In the genomic region with DNA sequence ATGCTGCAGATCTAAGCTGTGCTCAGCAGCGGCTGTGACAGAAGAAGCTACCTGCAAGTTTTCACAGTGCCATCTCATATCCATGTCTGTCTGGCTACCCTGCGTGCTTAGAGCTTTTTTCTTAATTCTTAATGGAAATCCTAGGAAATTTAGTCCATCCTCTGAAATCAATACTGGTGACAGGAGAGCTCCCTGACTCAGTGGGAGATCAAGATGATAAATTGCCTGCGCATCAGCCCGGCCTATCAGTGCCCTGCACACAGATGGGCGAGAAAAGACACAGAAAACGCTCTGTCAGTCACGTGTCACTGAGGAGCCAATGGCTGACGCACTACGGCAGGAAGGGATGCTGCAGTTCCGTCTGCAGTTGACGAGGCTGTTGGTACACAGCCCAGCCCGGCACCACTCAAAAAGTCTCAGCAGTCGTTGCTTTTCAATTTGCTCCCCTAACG, we compare ENCODE assay signal across 8 cellular contexts.
DNase-seq lines count a peak whose midpoint lies in the region; ATAC-seq and TF ChIP-seq lines count a peak whose summit lies in the region.

No MANE protein-coding gene starts in this region.

- CTCF ChIA-PET in activated CD8-positive, alpha-beta memory T cell treated with anti-CD3 and anti-CD28 coated beads, Interleukin-2, amount 10 ng/mL, durations not matched to agents 7 days and 5 days (lab: Charles Lee): no interaction called here

- peak; percentile 97 for ATAC-seq in GM18508 (IDR thresholded peaks at IDR 0.05; ENCODE audit: insufficient read depth, unreplicated experiment)
- peak; percentile 100 for ATAC-seq in HG03064 (IDR thresholded peaks at IDR 0.05; ENCODE audit: low read depth, unreplicated experiment)
- ATAC-seq in activated CD8-positive, alpha-beta memory T cell treated with anti-CD3 and anti-CD28 coated beads, Interleukin-2, amount 10 ng/mL, durations not matched to agents 7 days and 5 days: peak; percentile 74
- ATAC-seq in stimulated activated naive B cell treated with anti-CD40 and anti-IgM and Interleukin-4, amounts not matched to agents 10 μg/mL and 1 μg/mL and 100 μg/mL, for 72 hours (replicated peaks): peak; percentile 98 to 100

- no peaks in the 10 kb centered on the region for H3K9me3 ChIP-seq in muscle layer of duodenum (ENCODE audit: control insufficient read depth in 1 of 2, low read length in 2 of 2)

- H3K4me3 ChIP-seq in epithelial cell of esophagus (ENCODE audit: low read length): peak overlapping the region; percentile 27
- peak overlapping the region; percentile 52 to 70 for H3K4me3 ChIP-seq in muscle layer of duodenum (ENCODE audit: low read depth in 1 of 2, low read length in 2 of 2)

- no peaks in the 10 kb centered on the region for H3K36me3 Mint-ChIP-seq in activated CD8-positive, alpha-beta memory T cell treated with anti-CD3 and anti-CD28 coated beads, Interleukin-2, amount 10 ng/mL, durations not matched to agents 7 days and 5 days
- H3K36me3 Mint-ChIP-seq in stimulated activated naive B cell treated with anti-CD40 and anti-IgM and Interleukin-4, amounts not matched to agents 10 μg/mL and 1 μg/mL and 100 μg/mL, for 72 hours: no peaks in the 10 kb centered on the region

- peaks cover 7% of the 10 kb centered on the region for H3K9me3 Mint-ChIP-seq in activated CD8-positive, alpha-beta memory T cell treated with anti-CD3 and anti-CD28 coated beads, Interleukin-2, amount 10 ng/mL, durations not matched to agents 7 days and 5 days (ENCODE audit: low read depth)
- peaks cover 0 to 2% of the 10 kb centered on the region in 2 donors for H3K9me3 Mint-ChIP-seq in stimulated activated naive B cell treated with anti-CD40 and anti-IgM and Interleukin-4, amounts not matched to agents 10 μg/mL and 1 μg/mL and 100 μg/mL, for 72 hours

- H3K27ac ChIP-seq in muscle layer of duodenum (ENCODE audit: low read length): no peak overlapping the region

- peak overlapping the region; percentile 52 for H3K4me3 Mint-ChIP-seq in activated CD8-positive, alpha-beta memory T cell treated with anti-CD3 and anti-CD28 coated beads, Interleukin-2, amount 10 ng/mL, durations not matched to agents 7 days and 5 days
- peak overlapping the region; percentile 68 to 78 for H3K4me3 Mint-ChIP-seq in stimulated activated naive B cell treated with anti-CD40 and anti-IgM and Interleukin-4, amounts not matched to agents 10 μg/mL and 1 μg/mL and 100 μg/mL, for 72 hours

- no peak overlapping the region for H3K27ac Mint-ChIP-seq in activated CD8-positive, alpha-beta memory T cell treated with anti-CD3 and anti-CD28 coated beads, Interleukin-2, amount 10 ng/mL, durations not matched to agents 7 days and 5 days
- no peak overlapping the region for H3K27ac Mint-ChIP-seq in stimulated activated naive B cell treated with anti-CD40 and anti-IgM and Interleukin-4, amounts not matched to agents 10 μg/mL and 1 μg/mL and 100 μg/mL, for 72 hours

- H3K4me1 ChIP-seq in muscle layer of duodenum (ENCODE audit: control insufficient read depth in 1 of 2, insufficient read depth in 2 of 2, low read length in 2 of 2): peaks cover 0 to 3% of the 10 kb centered on the region in 2 donors

- no peaks in the 10 kb centered on the region for H3K4me1 Mint-ChIP-seq in activated CD8-positive, alpha-beta memory T cell treated with anti-CD3 and anti-CD28 coated beads, Interleukin-2, amount 10 ng/mL, durations not matched to agents 7 days and 5 days
- no peaks in the 10 kb centered on the region for H3K4me1 Mint-ChIP-seq in stimulated activated naive B cell treated with anti-CD40 and anti-IgM and Interleukin-4, amounts not matched to agents 10 μg/mL and 1 μg/mL and 100 μg/mL, for 72 hours

- no peaks in the 10 kb centered on the region for H3K27me3 Mint-ChIP-seq in activated CD8-positive, alpha-beta memory T cell treated with anti-CD3 and anti-CD28 coated beads, Interleukin-2, amount 10 ng/mL, durations not matched to agents 7 days and 5 days
- no peaks in the 10 kb centered on the region for H3K27me3 Mint-ChIP-seq in stimulated activated naive B cell treated with anti-CD40 and anti-IgM and Interleukin-4, amounts not matched to agents 10 μg/mL and 1 μg/mL and 100 μg/mL, for 72 hours

- TF ChIP-seq CTCF in epithelial cell of esophagus (IDR thresholded peaks at IDR 0.05; ENCODE audit: insufficient read depth, low read depth, low read length, missing control alignments): no peak

- DNase-seq in NCI-H460 (ENCODE audit: extremely low read depth, low read depth) (peak; percentile 58), epithelial cell of esophagus (ENCODE audit: low read depth) (peak; percentile 37), Kasumi-1 (lab: John Stamatoyannopoulos, UW) (no peak)
- peak; percentile 54 for DNase-seq in activated CD8-positive, alpha-beta memory T cell treated with anti-CD3 and anti-CD28 coated beads, Interleukin-2, amount 10 ng/mL, durations not matched to agents 7 days and 5 days
- peak; percentile 26 for DNase-seq in stimulated activated naive B cell treated with anti-CD40 and anti-IgM and Interleukin-4, amounts not matched to agents 10 μg/mL and 1 μg/mL and 100 μg/mL, for 72 hours

- no peaks in the 10 kb centered on the region for H3K36me3 ChIP-seq in muscle layer of duodenum (ENCODE audit: control insufficient read depth in 1 of 2, insufficient read depth in 2 of 2, low read length in 2 of 2)

- no peaks in the 10 kb centered on the region for H3K27me3 ChIP-seq in muscle layer of duodenum (ENCODE audit: low read depth, low read length)

Comparison
In these comparisons a context has a peak if more than half of its experiments do, and no peak if none do; other contexts are left out.
1. DNase-seq: peak in NCI-H460 (single experiment), activated CD8-positive, alpha-beta memory T cell treated with anti-CD3 and anti-CD28 coated beads, Interleukin-2, amount 10 ng/mL, durations not matched to agents 7 days and 5 days (single experiment), epithelial cell of esophagus (single experiment) and stimulated activated naive B cell treated with anti-CD40 and anti-IgM and Interleukin-4, amounts not matched to agents 10 μg/mL and 1 μg/mL and 100 μg/mL, for 72 hours (single experiment); none in Kasumi-1 (0 of 2).
2. Peak in every context shown above with its lines, with median percentiles within 50 percentile points of each other: ATAC-seq.